Comparison of ENCODE assay signal across 17 cellular contexts in genomic region chr11:27390959-27391326, GRCh38. TPM values are rescaled to one million over a fixed set of nuclear protein-coding genes. Genes with fewer than 3 reads are reported as not detected.
A peak's percentile ranks its signal among the peaks of the same experiment; 100 is the strongest.
DNase-seq lines count a peak whose midpoint lies in the region; ATAC-seq and TF ChIP-seq lines count a peak whose summit lies in the region.
"Had no signal": no experiment of that assay in that cellular context is flagged by ENCODE, and none has a peak within 500 bp of the region (broad histone marks: within the 10 kb centered on the region; RNA-seq: fewer than 3 reads in every experiment).

No MANE protein-coding gene starts in this region.

- DNase-seq in Caki2 (ENCODE audit: low read depth) (peak; percentile 30), PC-3 (no peak), endodermal cell (no peak), osteocyte (ENCODE audit: extremely low spot score, unreplicated experiment) (no peak), NCI-H1105 treated with DMSO at 0.1 percent for 48 hours (lab: John Stamatoyannopoulos, UW) (no peak), NCI-H2171 treated with DMSO at 0.1 percent for 48 hours (lab: John Stamatoyannopoulos, UW) (no peak)
- DNase-seq in activated CD4-positive, alpha-beta T cell treated with anti-CD3 and anti-CD28 coated beads, Interleukin-2, amount 50 U/mL, for 48 hours = no peak
- DNase-seq: activated naive CD4-positive, alpha-beta T cell treated with anti-CD3 and anti-CD28 coated beads for 36 hours; CD4-positive, CD25-positive, alpha-beta regulatory T cell; GF-D8; GOT3; midbrain; NCI-H2107; stimulated activated CD4-positive, alpha-beta T cell treated with anti-CD3 and anti-CD28 coated beads, Interleukin-1b, Interleukin-23, amount 100 ng/mL, for 48 hours had no signal

- H3K9me2 ChIP-seq in PC-3 (replicated peaks; ENCODE audit: low read length) = no peaks in the 10 kb centered on the region

- H3K36me3 ChIP-seq in PC-3 (ENCODE audit: low read depth, low read length) (no peaks in the 10 kb centered on the region), endodermal cell (ENCODE audit: control insufficient read depth, insufficient read depth, low read length) (peaks cover 35% of the 10 kb centered on the region)

- H3K4me2 ChIP-seq in PC-3 (ENCODE audit: low read length) = 0 out of 2 replicates have a peak overlapping the region, but pooled peaks have one; percentile 18

- CTCF ChIA-PET in PC-3 (lab: Charles Lee) = no interaction called here

- TF ChIP-seq CTCF in PC-3 (conservative IDR thresholded peaks at IDR 0.05; ENCODE audit: low read depth, low read length) = no peak
- TF ChIP-seq CTCF in endodermal cell (conservative IDR thresholded peaks at IDR 0.05) = no peak
- no peak for TF ChIP-seq CTCF in osteocyte (IDR thresholded peaks at IDR 0.05)

- H3K36me3 Mint-ChIP-seq in endodermal cell (ENCODE audit: low read depth) (peaks cover 9% of the 10 kb centered on the region), osteocyte (ENCODE audit: unreplicated experiment) (peaks cover 4% of the 10 kb centered on the region)
- H3K36me3 Mint-ChIP-seq: CD4-positive, CD25-positive, alpha-beta regulatory T cell had no signal

- no peak overlapping the region for H2AFZ ChIP-seq in PC-3 (ENCODE audit: low read length)

- ATAC-seq in PC-3 (no peak), GM19452 (IDR thresholded peaks at IDR 0.05; ENCODE audit: unreplicated experiment) (no peak)
- ATAC-seq: SK-N-SH treated with all-trans-retinoic acid at 6 μM for 48 hours had no signal

- H3K9me3 ChIP-seq in PC-3 (ENCODE audit: low read length) = no peaks in the 10 kb centered on the region
- no peaks in the 10 kb centered on the region for H3K9me3 ChIP-seq in endodermal cell (ENCODE audit: control insufficient read depth, low read length)

- no TSS peak for BruUV-seq in PC-3 (replicated peaks; lab: Mats Ljungman, UMichigan)

- in situ Hi-C loops in Caki2 (cut with HindIII; ENCODE audit: low pct_unique_long_range_greater_than_20kb, low sequenced_read_pairs) = no loop called here

- H3K4me3 Mint-ChIP-seq in endodermal cell = peak overlapping the region; percentile 22
- no peak overlapping the region for H3K4me3 Mint-ChIP-seq in osteocyte (ENCODE audit: unreplicated experiment)
- H3K4me3 Mint-ChIP-seq: activated naive CD4-positive, alpha-beta T cell treated with anti-CD3 and anti-CD28 coated beads for 36 hours; CD4-positive, CD25-positive, alpha-beta regulatory T cell had no signal

- H3K4me1 ChIP-seq in PC-3 (ENCODE audit: insufficient read depth, low read length) (peaks cover 43% of the 10 kb centered on the region), endodermal cell (ENCODE audit: control insufficient read depth, insufficient read depth, low read length) (peaks cover 31% of the 10 kb centered on the region)

- no peaks in the 10 kb centered on the region for H3K27me3 Mint-ChIP-seq in endodermal cell (ENCODE audit: insufficient read depth)
- no peaks in the 10 kb centered on the region for H3K27me3 Mint-ChIP-seq in osteocyte (ENCODE audit: unreplicated experiment)

- POLR2A ChIA-PET in PC-3 (lab: Charles Lee; ENCODE audit: unreplicated experiment) = no interaction called here

- peak overlapping the region; percentile 78 for H3K27ac Mint-ChIP-seq in endodermal cell
- H3K27ac Mint-ChIP-seq in osteocyte (ENCODE audit: unreplicated experiment) = peak overlapping the region; percentile 64
- H3K27ac Mint-ChIP-seq: activated naive CD4-positive, alpha-beta T cell treated with anti-CD3 and anti-CD28 coated beads for 36 hours had no signal

- H3F3A ChIP-seq in PC-3 (ENCODE audit: low read length, unreplicated experiment) = peaks cover 9% of the 10 kb centered on the region

- WGBS in endodermal cell (ENCODE audit: insufficient coverage in 1 of 2, insufficient read length in 1 of 2), 2 experiments = 73% methylated on average over 2 of the region's 2 CpGs; no CpG with 5 or more reads in 1 of the 2 experiments

- no peak overlapping the region for H3K27ac ChIP-seq in PC-3 (ENCODE audit: low read length)
- H3K27ac ChIP-seq in endodermal cell (ENCODE audit: low read depth, low read length) = no peak overlapping the region

- H3K9ac ChIP-seq in PC-3 (ENCODE audit: low read length) (no peak overlapping the region), endodermal cell (ENCODE audit: extremely low read depth, low read length, poor library complexity, severe bottlenecking) (no peak overlapping the region)

- no peaks in the 10 kb centered on the region for H4K20me1 ChIP-seq in PC-3 (ENCODE audit: low read length)

- H3K9me3 Mint-ChIP-seq in endodermal cell (no peaks in the 10 kb centered on the region), osteocyte (ENCODE audit: unreplicated experiment) (no peaks in the 10 kb centered on the region)
- H3K9me3 Mint-ChIP-seq: activated naive CD4-positive, alpha-beta T cell treated with anti-CD3 and anti-CD28 coated beads for 36 hours; CD4-positive, CD25-positive, alpha-beta regulatory T cell had no signal

- H3K79me2 ChIP-seq in PC-3 (ENCODE audit: low read length) = peaks cover 4% of the 10 kb centered on the region; the same call in 1 of the 2 replicates

- no peaks in the 10 kb centered on the region for H3K27me3 ChIP-seq in PC-3 (ENCODE audit: low read length)
- H3K27me3 ChIP-seq in endodermal cell (ENCODE audit: control insufficient read depth, insufficient read depth, low read length, poor library complexity, severe bottlenecking) = no peaks in the 10 kb centered on the region

- H3K4me1 Mint-ChIP-seq in endodermal cell (peaks cover 87% of the 10 kb centered on the region), osteocyte (ENCODE audit: unreplicated experiment) (peaks cover 84% of the 10 kb centered on the region)

- intact Hi-C loops in PC-3 (cut with micrococcal nuclease) = no loop called here

- H3K4me3 ChIP-seq in PC-3 (ENCODE audit: low read length) = no peak overlapping the region
- peak overlapping the region; percentile 53 for H3K4me3 ChIP-seq in endodermal cell (ENCODE audit: low read length)
- H3K4me3 ChIP-seq: coronary artery had no signal

RNA-seq across cellular contexts. Expression of gene CCDC34, which starts 27.9 kb away (rescaled TPM):
- total RNA-seq in Caki2 (2014; rRNA removed; shearing (Covaris generic); ENCODE audit: low replicate concordance) = 16.8 and 29.5 TPM in 2 replicates
- total RNA-seq in PC-3 (2014; rRNA removed) (9.0 and 11.0 TPM in 2 replicates), endodermal cell (10 to 100 TPM; 26.2 to 38.1 TPM), osteocyte (2.8 and 4.8 TPM in 2 replicates)
- polyA plus RNA-seq in endodermal cell (2013, experiment 1 of 2) = 33.4 TPM
- polyA plus RNA-seq in endodermal cell (2013, experiment 2 of 2) = 34.7 TPM
